Comparison of ENCODE assay signal across 16 cellular contexts in the genomic region with DNA sequence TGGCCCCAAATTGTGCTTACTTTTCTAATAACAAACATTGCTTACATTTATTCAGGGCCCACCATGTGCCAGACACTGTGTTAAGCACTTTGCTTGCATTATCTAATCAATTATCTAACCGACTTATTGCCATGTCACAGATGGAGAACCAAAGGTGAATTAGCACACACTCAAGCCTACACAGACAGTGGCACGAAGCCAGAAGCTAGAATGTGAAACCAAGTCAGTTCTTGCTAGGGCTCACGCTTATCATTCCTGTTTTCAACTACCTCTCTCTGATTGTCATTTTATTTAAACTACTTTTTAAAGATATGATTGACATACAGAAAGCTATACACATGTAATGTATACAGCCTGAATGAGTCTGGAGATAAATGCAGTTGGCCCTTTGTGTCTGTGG.
DNase-seq lines count a peak whose midpoint lies in the region; ATAC-seq and TF ChIP-seq lines count a peak whose summit lies in the region.
"Had no signal": no experiment of that assay in that cellular context is flagged by ENCODE, and none has a peak within 500 bp of the region (broad histone marks: within the 10 kb centered on the region; RNA-seq: fewer than 3 reads in every experiment).

No MANE protein-coding gene starts in this region.

- 59% methylated on average over 3 of the region's 3 CpGs for WGBS in SK-N-SH (ENCODE audit: low lambda C conversion rate)
- WGBS in thyroid gland, 2 donors = 56 to 59% methylated on average over 3 of the region's 3 CpGs
- WGBS in aorta, 2 donors = 71% methylated on average over 3 of the region's 3 CpGs

- H3K4me1 ChIP-seq in SK-N-SH (ENCODE audit: control insufficient read depth in 1 of 2, insufficient read depth in 2 of 2, low read depth in 1 of 2, low read length in 1 of 2) (peaks cover 0 to 4% of the 10 kb centered on the region in 2 experiments; a peak in 1 of 4 replicates), foreskin keratinocyte (peaks cover 3% of the 10 kb centered on the region), thyroid gland (peaks cover 10 to 14% of the 10 kb centered on the region in 2 donors), aorta (ENCODE audit: control insufficient read depth in 1 of 2, insufficient read depth in 2 of 2, low read length in 2 of 2) (no peaks in the 10 kb centered on the region)
- H3K4me1 ChIP-seq: Caco-2, SJCRH30 had no signal

- POLR2A ChIA-PET in SK-N-SH (lab: Yijun Ruan, JAX) = no interaction called here

- no peak for ATAC-seq in SK-N-SH treated with all-trans-retinoic acid at 6 μM for 48 hours
- ATAC-seq in foreskin keratinocyte = no peak
- ATAC-seq in GM21619 (IDR thresholded peaks at IDR 0.05; ENCODE audit: unreplicated experiment) = no peak
- no peak for ATAC-seq in aorta (ENCODE audit: low FRiP score)
- ATAC-seq: HCT116 had no signal

- DNase-seq in SK-N-SH = no peak
- peak; percentile 14 for DNase-seq in NCI-H69 (lab: John Stamatoyannopoulos, UW)
- DNase-seq in foreskin keratinocyte = no peak
- peak; percentile 47 to 57 for DNase-seq in thyroid gland
- DNase-seq in GDM1 (lab: John Stamatoyannopoulos, UW) = no peak
- DNase-seq in aorta = no peak
- DNase-seq: Caco-2, DMS53, KBM-7, NCI-H1694, NCI-H2107, NCI-H446, SJCRH30 had no signal

- H3K9ac ChIP-seq in SK-N-SH = no peak overlapping the region

- no peaks in the 10 kb centered on the region for H3K9me2 ChIP-seq in SK-N-SH

- no peaks in the 10 kb centered on the region for H4K20me1 ChIP-seq in SK-N-SH (ENCODE audit: insufficient read depth)

- H3K27me3 ChIP-seq in SK-N-SH (ENCODE audit: insufficient read depth) (no peaks in the 10 kb centered on the region), foreskin keratinocyte (no peaks in the 10 kb centered on the region), thyroid gland (no peaks in the 10 kb centered on the region), aorta (ENCODE audit: control insufficient read depth in 1 of 2, insufficient read depth in 2 of 2, low read length in 1 of 2) (no peaks in the 10 kb centered on the region)
- H3K27me3 ChIP-seq: SJCRH30 had no signal

- H2AFZ ChIP-seq in SK-N-SH (ENCODE audit: low read depth) = no peak overlapping the region

- no peaks in the 10 kb centered on the region for H3K36me3 ChIP-seq in SK-N-SH (replicated peaks in 1 of 2; ENCODE audit: control insufficient read depth in 1 of 2, insufficient read depth in 2 of 2, low read length in 1 of 2)
- no peaks in the 10 kb centered on the region for H3K36me3 ChIP-seq in thyroid gland
- no peaks in the 10 kb centered on the region for H3K36me3 ChIP-seq in aorta (ENCODE audit: control insufficient read depth in 1 of 2, insufficient read depth in 2 of 2, low read length in 1 of 2)
- H3K36me3 ChIP-seq: SJCRH30 had no signal

- H3K79me2 ChIP-seq in SK-N-SH (ENCODE audit: insufficient read depth) = no peaks in the 10 kb centered on the region

- H3K4me2 ChIP-seq in SK-N-SH = no peak overlapping the region

- no peaks in the 10 kb centered on the region for H3K9me3 ChIP-seq in SK-N-SH
- H3K9me3 ChIP-seq in thyroid gland = no peaks in the 10 kb centered on the region
- H3K9me3 ChIP-seq in aorta (ENCODE audit: control insufficient read depth, low read length) = no peaks in the 10 kb centered on the region
- H3K9me3 ChIP-seq: Caco-2, SJCRH30 had no signal

- H3K27ac ChIP-seq in SK-N-SH (ENCODE audit: low read depth in 2 of 2, low read length in 1 of 2) = no peak overlapping the region; a peak in 1 of 4 replicates
- peak overlapping the region; percentile 80 for H3K27ac ChIP-seq in foreskin keratinocyte
- H3K27ac ChIP-seq in thyroid gland = no peak overlapping the region
- H3K27ac ChIP-seq in aorta (ENCODE audit: low read depth in 1 of 2, low read length in 2 of 2) = no peak overlapping the region
- H3K27ac ChIP-seq: SJCRH30 had no signal

- CTCF ChIA-PET in SK-N-SH (lab: Yijun Ruan, JAX) = no interaction called here

- H3K4me3 ChIP-seq in SK-N-SH (ENCODE audit: low read depth in 2 of 2, low read length in 1 of 2) (no peak overlapping the region), thyroid gland (replicated peaks in 1 of 3) (no peak overlapping the region), aorta (ENCODE audit: low read length in 2 of 2) (no peak overlapping the region)
- H3K4me3 ChIP-seq: SJCRH30 had no signal

- TF ChIP-seq POLR2A in thyroid gland (IDR thresholded peaks at IDR 0.05) = no peak

- no peak for TF ChIP-seq RAD21 in SK-N-SH (IDR thresholded peaks at IDR 0.05; ENCODE audit: low read length)

- TF ChIP-seq EP300 in SK-N-SH (IDR thresholded peaks at IDR 0.05; ENCODE audit: borderline replicate concordance in 1 of 2, low read depth in 1 of 2, low read length in 1 of 2) = no peak

- H3F3A ChIP-seq in SK-N-SH (replicated peaks; ENCODE audit: insufficient read depth) = peaks cover 5% of the 10 kb centered on the region

- TF ChIP-seq CTCF in SK-N-SH (IDR thresholded peaks at IDR 0.05) (no peak), foreskin keratinocyte (conservative IDR thresholded peaks at IDR 0.05) (no peak), thyroid gland (IDR thresholded peaks at IDR 0.05) (no peak)

- intact Hi-C loops in thyroid gland (cut with DNase I) (no loop called here), aorta (cut with DNase I) (no loop called here)

TF ChIP-seq in SK-N-SH treated with all-trans-retinoic acid at 6 μM for 48 hours, 23 proteins besides CTCF, POLR2A, EP300 and RAD21:
- TF ChIP-seq, protein P1, sequence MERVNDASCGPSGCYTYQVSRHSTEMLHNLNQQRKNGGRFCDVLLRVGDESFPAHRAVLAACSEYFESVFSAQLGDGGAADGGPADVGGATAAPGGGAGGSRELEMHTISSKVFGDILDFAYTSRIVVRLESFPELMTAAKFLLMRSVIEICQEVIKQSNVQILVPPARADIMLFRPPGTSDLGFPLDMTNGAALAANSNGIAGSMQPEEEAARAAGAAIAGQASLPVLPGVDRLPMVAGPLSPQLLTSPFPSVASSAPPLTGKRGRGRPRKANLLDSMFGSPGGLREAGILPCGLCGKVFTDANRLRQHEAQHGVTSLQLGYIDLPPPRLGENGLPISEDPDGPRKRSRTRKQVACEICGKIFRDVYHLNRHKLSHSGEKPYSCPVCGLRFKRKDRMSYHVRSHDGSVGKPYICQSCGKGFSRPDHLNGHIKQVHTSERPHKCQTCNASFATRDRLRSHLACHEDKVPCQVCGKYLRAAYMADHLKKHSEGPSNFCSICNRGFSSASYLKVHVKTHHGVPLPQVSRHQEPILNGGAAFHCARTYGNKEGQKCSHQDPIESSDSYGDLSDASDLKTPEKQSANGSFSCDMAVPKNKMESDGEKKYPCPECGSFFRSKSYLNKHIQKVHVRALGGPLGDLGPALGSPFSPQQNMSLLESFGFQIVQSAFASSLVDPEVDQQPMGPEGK (CRISPR knock-in tag; IDR thresholded peaks at IDR 0.05; ENCODE audit: borderline replicate concordance) = 0 out of 2 replicates have a peak, but pooled peaks have one; percentile 19
- no peak for TF ChIP-seq ZNF565 (CRISPR knock-in tag; conservative IDR thresholded peaks at IDR 0.05; ENCODE audit: low read depth)

TF ChIP-seq in SK-N-SH, 30 proteins besides CTCF, POLR2A, EP300 and RAD21:
- TF ChIP-seq GATA2 (CRISPR knock-in tag; IDR thresholded peaks at IDR 0.05) (no peak; the same call in 1 of the 2 replicates), SMC3 (IDR thresholded peaks at IDR 0.05; ENCODE audit: low read depth, low read length) (no peak), FOXJ3 (CRISPR knock-in tag; IDR thresholded peaks at IDR 0.05) (no peak), MEF2A (IDR thresholded peaks at IDR 0.05; ENCODE audit: borderline replicate concordance, low read depth) (no peak)
- TF ChIP-seq, protein P2, sequence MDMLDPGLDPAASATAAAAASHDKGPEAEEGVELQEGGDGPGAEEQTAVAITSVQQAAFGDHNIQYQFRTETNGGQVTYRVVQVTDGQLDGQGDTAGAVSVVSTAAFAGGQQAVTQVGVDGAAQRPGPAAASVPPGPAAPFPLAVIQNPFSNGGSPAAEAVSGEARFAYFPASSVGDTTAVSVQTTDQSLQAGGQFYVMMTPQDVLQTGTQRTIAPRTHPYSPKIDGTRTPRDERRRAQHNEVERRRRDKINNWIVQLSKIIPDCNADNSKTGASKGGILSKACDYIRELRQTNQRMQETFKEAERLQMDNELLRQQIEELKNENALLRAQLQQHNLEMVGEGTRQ (IDR thresholded peaks at IDR 0.05; ENCODE audit: borderline replicate concordance, low read depth, low read length) = no peak

Comparison
In these comparisons a context has a peak if more than half of its experiments do, and no peak if none do; other contexts are left out.
1. DNase-seq: peak in NCI-H69 (single experiment) and thyroid gland (2 of 2); none in SK-N-SH (single experiment), foreskin keratinocyte (0 of 2), GDM1 (single experiment) and aorta (0 of 2).